35 cellular contexts compared by ENCODE assay signal in the genomic region with DNA sequence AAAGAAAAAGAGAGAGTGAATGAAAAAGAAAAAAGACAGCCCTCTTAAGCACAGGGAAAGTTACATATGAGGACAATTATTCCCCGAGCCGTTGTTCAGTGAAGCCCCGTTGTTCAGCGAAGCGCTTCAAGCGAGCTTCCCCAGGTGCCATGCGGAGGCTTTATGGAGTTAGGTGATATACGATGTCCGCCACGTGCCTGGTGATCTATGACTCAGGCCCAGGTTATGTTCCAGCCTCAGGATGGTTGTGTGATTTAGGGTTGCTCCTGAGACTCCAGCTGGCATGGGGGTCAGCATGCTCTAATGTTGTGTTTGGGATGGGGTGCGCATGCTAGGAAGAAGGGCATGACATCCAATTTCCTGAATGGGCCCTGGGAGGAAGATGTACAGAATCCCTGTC.
"Had no signal": no experiment of that assay in that cellular context is flagged by ENCODE, and none has a peak within 500 bp of the region (broad histone marks: within the 10 kb centered on the region; RNA-seq: fewer than 3 reads in every experiment).

No MANE protein-coding gene starts in this region.

- DNase-seq: activated CD4-positive, alpha-beta memory T cell treated with anti-CD3 and anti-CD28 coated beads for 36 hours; activated CD4-positive, alpha-beta T cell treated with anti-CD3 and anti-CD28 coated beads for 1 hour; activated CD4-positive, alpha-beta T cell treated with anti-CD3 and anti-CD28 coated beads for 36 hours; activated CD4-positive, alpha-beta T cell treated with anti-CD3 and anti-CD28 coated beads for 48 hours; activated CD4-positive, alpha-beta T cell treated with anti-CD3 and anti-CD28 coated beads, Interleukin-2, amount 10 ng/mL, durations not matched to agents 7 days and 5 days; activated CD4-positive, CD25-positive, alpha-beta regulatory T cell; activated CD8-positive, alpha-beta memory T cell treated with anti-CD3 and anti-CD28 coated beads, Interleukin-2, amount 50 U/mL, for 4 hours; activated CD8-positive, alpha-beta T cell treated with anti-CD3 and anti-CD28 coated beads for 36 hours; activated effector memory CD4-positive, alpha-beta T cell treated with anti-CD3 and anti-CD28 coated beads, Interleukin-2, amount 50 U/mL, for 16 hours; activated gamma-delta T cell treated with Interleukin-2 at 50 U/mL for 16 hours; activated naive CD4-positive, alpha-beta T cell; activated naive CD4-positive, alpha-beta T cell treated with anti-CD3 and anti-CD28 coated beads for 36 hours; activated naive CD4-positive, alpha-beta T cell treated with anti-CD3 and anti-CD28 coated beads, Interleukin-2, amount 50 U/mL, for 16 hours; activated naive CD8-positive, alpha-beta T cell treated with anti-CD3 and anti-CD28 coated beads for 36 hours; activated T-cell treated with anti-CD3 and anti-CD28 coated beads for 4 hours; activated T-cell treated with anti-CD3 and anti-CD28 coated beads, Interleukin-2, amount 50 U/mL, for 1 hour; activated T-cell treated with anti-CD3 and anti-CD28 coated beads, Interleukin-2, amount 50 U/mL, for 4 hours; activated T-cell treated with anti-CD3 and anti-CD28 coated beads, Interleukin-2, amount 50 U/mL, for 72 hours; adrenal gland; amniotic stem cell; aorta; body of pancreas; brain microvascular endothelial cell; caudate nucleus; cerebellar nuclear complex; T-helper 1 cell; T-helper 2 cell; T-helper 9 cell had no signal

- H3K36me3 ChIP-seq: adrenal gland, brain microvascular endothelial cell, breast epithelium, cardiac muscle cell had no signal

- H3K4me3 ChIP-seq: adrenal gland, body of pancreas, breast epithelium, cardiac muscle cell had no signal

- ATAC-seq: activated CD4-positive, alpha-beta T cell treated with anti-CD3 and anti-CD28 coated beads for 36 hours; activated CD4-positive, CD25-positive, alpha-beta regulatory T cell treated with anti-CD3 and anti-CD28 coated beads, Interleukin-2, amount 50 U/mL, for 24 hours; activated CD8-positive, alpha-beta T cell treated with anti-CD3 and anti-CD28 coated beads for 36 hours; activated naive CD4-positive, alpha-beta T cell treated with anti-CD3 and anti-CD28 coated beads, Interleukin-2, amount 50 U/mL, for 72 hours; activated T-cell treated with anti-CD3 and anti-CD28 coated beads, Interleukin-2, amount 50 U/mL, for 4 hours; activated T-cell treated with anti-CD3 and anti-CD28 coated beads, Interleukin-2, amount 50 U/mL, for 72 hours; activated T-helper 17 cell treated with anti-CD3 and anti-CD28 coated beads, Interleukin-2, amount 50 U/mL, for 72 hours; body of pancreas had no signal

- H3K27me3 ChIP-seq: adrenal gland, body of pancreas, brain microvascular endothelial cell, breast epithelium, cardiac muscle cell had no signal

- FAIRE-seq: astrocyte, TTC549 had no signal
